ENCODE assay signal across 26 cellular contexts in genomic region chr4:141548791-141549190, GRCh38.
"Had no signal": no experiment of that assay in that cellular context is flagged by ENCODE, and none has a peak within 500 bp of the region (broad histone marks: within the 10 kb centered on the region; RNA-seq: fewer than 3 reads in every experiment).

No MANE protein-coding gene starts in this region.

- H3K4me3 ChIP-seq: heart left ventricle, smooth muscle cell, transverse colon, uterus had no signal

- H3K4me1 ChIP-seq: heart left ventricle, transverse colon, uterus had no signal

- H3K4me2 ChIP-seq: smooth muscle cell had no signal

- DNase-seq: activated B cell treated with CpG ODN at 0.5 μM for 24 hours; activated CD4-positive, alpha-beta T cell treated with anti-CD3 and anti-CD28 coated beads for 4 hours; activated CD4-positive, alpha-beta T cell treated with anti-CD3 and anti-CD28 coated beads, Interleukin-2, amount 50 U/mL, for 48 hours; activated CD8-positive, alpha-beta memory T cell treated with anti-CD3 and anti-CD28 coated beads, Interleukin-2, amount 50 U/mL, for 48 hours; activated naive CD4-positive, alpha-beta T cell; activated T-cell treated with anti-CD3 and anti-CD28 coated beads, Interleukin-2, amount 50 U/mL, for 4 hours; amniotic stem cell; cerebellar nuclear complex; effector CD4-positive, alpha-beta T cell; erythroblast; heart left ventricle; left colon; nephron progenitor cell; stimulated activated CD4-positive, alpha-beta T cell treated with anti-CD3 and anti-CD28 coated beads, Interleukin-15, amount 100 ng/mL, for 24 hours; stimulated activated CD4-positive, alpha-beta T cell treated with anti-CD3 and anti-CD28 coated beads, Interleukin-2, amount 100 ng/mL, for 48 hours; stimulated activated CD8-positive, alpha-beta memory T cell treated with anti-CD3 and anti-CD28 coated beads, Interleukin-4, amount 100 ng/mL, for 48 hours; stimulated activated naive B cell treated with anti-CD40 and anti-IgM and Interleukin-4, amounts not matched to agents 10 μg/mL and 1 μg/mL and 100 μg/mL, for 72 hours; T-helper 9 cell; transverse colon; uterus had no signal

- H3K4me3 Mint-ChIP-seq: activated B cell treated with CpG ODN at 0.5 μM for 24 hours; activated naive CD8-positive, alpha-beta T cell; activated T-cell treated with anti-CD3 and anti-CD28 coated beads, Interleukin-2, amount 50 U/mL, for 4 hours; dendritic cell treated with granulocyte-macrophage colony-stimulating factor and Interleukin-4, amounts not matched to agents 40 ng/mL and 50 ng/mL, for 4 days; memory B cell; nephron progenitor cell; stimulated activated naive B cell treated with anti-CD40 and anti-IgM and Interleukin-4, amounts not matched to agents 10 μg/mL and 1 μg/mL and 100 μg/mL, for 72 hours had no signal

- H3K9me3 ChIP-seq: transverse colon, uterus had no signal

- H3K27me3 ChIP-seq: heart left ventricle, transverse colon, uterus had no signal

- H3K36me3 Mint-ChIP-seq: activated naive CD8-positive, alpha-beta T cell had no signal

- ATAC-seq: activated T-cell treated with anti-CD3 and anti-CD28 coated beads, Interleukin-2, amount 50 U/mL, for 4 hours; heart left ventricle; left colon; sciatic nerve; stimulated activated naive B cell treated with anti-CD40 and anti-IgM and Interleukin-4, amounts not matched to agents 10 μg/mL and 1 μg/mL and 100 μg/mL, for 72 hours had no signal

- H3K9me3 Mint-ChIP-seq: activated B cell treated with CpG ODN at 0.5 μM for 24 hours had no signal

- H3K27ac ChIP-seq: heart left ventricle, transverse colon, uterus had no signal

- H3K4me1 Mint-ChIP-seq: activated B cell treated with CpG ODN at 0.5 μM for 24 hours; memory B cell; stimulated activated naive B cell treated with anti-CD40 and anti-IgM and Interleukin-4, amounts not matched to agents 10 μg/mL and 1 μg/mL and 100 μg/mL, for 72 hours had no signal

- H3K36me3 ChIP-seq: heart left ventricle, transverse colon, uterus had no signal

- H3K27me3 Mint-ChIP-seq: activated B cell treated with CpG ODN at 0.5 μM for 24 hours; activated naive CD8-positive, alpha-beta T cell; dendritic cell treated with granulocyte-macrophage colony-stimulating factor and Interleukin-4, amounts not matched to agents 40 ng/mL and 50 ng/mL, for 4 days; stimulated activated naive B cell treated with anti-CD40 and anti-IgM and Interleukin-4, amounts not matched to agents 10 μg/mL and 1 μg/mL and 100 μg/mL, for 72 hours had no signal

- H3K27ac Mint-ChIP-seq: activated B cell treated with CpG ODN at 0.5 μM for 24 hours; activated naive CD8-positive, alpha-beta T cell; activated T-helper 2 cell treated with anti-CD3 and anti-CD28 coated beads, Interferon-gamma antibody, Interleukin-2, Interleukin-4, amounts not matched to agents 10 μg/mL and 5 μg/mL and 100 μg/mL, durations not matched to agents 14 hours and 24 hours and 36 hours; dendritic cell treated with granulocyte-macrophage colony-stimulating factor and Interleukin-4, amounts not matched to agents 40 ng/mL and 50 ng/mL, for 4 days; memory B cell; nephron progenitor cell; stimulated activated naive B cell treated with anti-CD40 and anti-IgM and Interleukin-4, amounts not matched to agents 10 μg/mL and 1 μg/mL and 100 μg/mL, for 72 hours had no signal
